In the genomic region with DNA sequence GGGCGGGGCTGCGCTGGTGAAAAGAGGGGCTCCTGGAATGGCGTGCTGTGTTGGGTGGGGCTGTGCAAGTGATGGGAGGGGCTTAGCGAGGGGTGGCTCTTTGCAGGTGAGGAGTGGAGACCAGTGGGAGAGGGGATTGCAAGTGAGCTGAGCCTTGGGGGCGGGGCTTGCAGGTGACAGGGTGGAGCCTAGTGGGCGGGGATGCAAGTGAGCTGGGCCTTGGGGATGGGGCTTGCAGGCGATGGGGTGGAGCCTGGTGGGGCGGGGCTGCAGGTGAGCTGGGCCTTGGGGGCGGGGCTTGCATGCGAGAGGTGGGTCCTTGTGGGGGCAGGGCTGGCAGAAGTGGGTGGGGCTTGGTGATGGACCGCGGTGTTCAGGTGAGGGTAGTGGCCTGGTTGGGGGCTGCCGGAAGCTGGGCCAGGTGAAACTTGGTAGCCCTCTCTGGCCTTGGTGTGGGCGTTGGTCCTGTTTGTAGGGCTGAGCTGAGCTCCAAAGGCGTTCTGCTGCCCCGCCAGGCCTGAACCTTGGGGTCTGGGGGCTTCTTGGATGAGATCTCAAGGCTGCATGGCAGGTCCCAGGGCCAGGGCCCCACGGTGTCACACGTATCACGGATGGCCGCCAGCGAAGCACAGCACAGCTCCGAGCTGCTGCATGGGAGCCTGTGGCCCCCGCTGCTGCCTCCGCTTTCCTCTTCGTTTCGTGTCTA, we compare ENCODE assay signal across 1 cellular context.
TF ChIP-seq lines count a peak whose summit lies in the region.

No MANE protein-coding gene starts in this region.

TF ChIP-seq in HCT116, 20 proteins besides CTCF, POLR2A, EP300 and RAD21 (continued from another document):
- no peak for TF ChIP-seq FOSL1 (IDR thresholded peaks at IDR 0.05; ENCODE audit: low read depth)
